Comparison of ENCODE assay signal across 1 cellular context in the genomic region with DNA sequence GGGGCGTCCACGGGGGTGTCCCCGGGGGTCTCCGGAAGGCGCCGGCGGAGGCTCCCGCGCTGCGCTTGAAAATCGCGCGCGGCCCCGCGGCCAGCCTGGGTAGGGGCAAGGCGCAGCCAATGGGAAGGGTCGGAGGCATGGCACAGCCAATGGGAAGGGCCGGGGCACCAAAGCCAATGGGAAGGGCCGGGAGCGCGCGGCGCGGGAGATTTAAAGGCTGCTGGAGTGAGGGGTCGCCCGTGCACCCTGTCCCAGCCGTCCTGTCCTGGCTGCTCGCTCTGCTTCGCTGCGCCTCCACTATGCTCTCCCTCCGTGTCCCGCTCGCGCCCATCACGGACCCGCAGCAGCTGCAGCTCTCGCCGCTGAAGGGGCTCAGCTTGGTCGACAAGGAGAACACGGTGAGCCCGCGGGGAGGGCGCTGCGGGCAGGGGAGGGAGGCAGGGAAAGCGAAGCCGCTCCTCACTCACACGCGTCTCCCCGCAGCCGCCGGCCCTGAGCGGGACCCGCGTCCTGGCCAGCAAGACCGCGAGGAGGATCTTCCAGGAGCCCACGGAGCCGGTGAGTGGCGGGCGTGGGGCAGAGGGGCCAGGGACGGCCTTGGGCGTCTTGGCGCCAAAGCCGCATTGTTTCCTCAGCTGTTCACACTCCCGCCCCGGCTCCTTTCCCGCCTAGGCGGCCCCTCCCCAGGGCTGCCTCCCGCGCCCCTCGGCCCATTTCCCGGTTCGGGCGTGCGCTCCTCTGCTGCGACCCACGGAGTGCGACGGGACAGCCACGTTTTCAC.
TF ChIP-seq lines count a peak whose summit lies in the region.

A gene (plus strand): TSS at position 240 of the 781 bp plus-strand sequence. CDS start 60 bp downstream, at position 300.

TF ChIP-seq in HepG2, 621 proteins besides CTCF, POLR2A, EP300 and RAD21 (continued from another document and continues in another):
- peak; percentile 76 for TF ChIP-seq AGO1 (IDR thresholded peaks at IDR 0.05; ENCODE audit: low read depth, low read length, poor library complexity, severe bottlenecking)
- no peak for TF ChIP-seq MBD4 (IDR thresholded peaks at IDR 0.05; ENCODE audit: borderline replicate concordance, low read length)
- TF ChIP-seq ZNF619 (CRISPR knock-in tag; IDR thresholded peaks at IDR 0.05) = no peak
- no peak for TF ChIP-seq ZBTB21 (CRISPR knock-in tag; IDR thresholded peaks at IDR 0.05)
- no peak for TF ChIP-seq GATAD2A (CRISPR knock-in tag; IDR thresholded peaks at IDR 0.05)
- no peak for TF ChIP-seq ZKSCAN8 (CRISPR knock-in tag; IDR thresholded peaks at IDR 0.05; ENCODE audit: borderline replicate concordance)
- TF ChIP-seq KLF16 (CRISPR knock-in tag; IDR thresholded peaks at IDR 0.05) = peak; percentile 69 to 84; a peak in 2 of 4 replicates
- TF ChIP-seq SOX6 (IDR thresholded peaks at IDR 0.05) = no peak
- TF ChIP-seq SOX6 (CRISPR knock-in tag; IDR thresholded peaks at IDR 0.05) = peak; percentile 60; the same call in 1 of the 2 replicates
- TF ChIP-seq ZFP62 (CRISPR knock-in tag; IDR thresholded peaks at IDR 0.05) = no peak
- TF ChIP-seq, protein P1, sequence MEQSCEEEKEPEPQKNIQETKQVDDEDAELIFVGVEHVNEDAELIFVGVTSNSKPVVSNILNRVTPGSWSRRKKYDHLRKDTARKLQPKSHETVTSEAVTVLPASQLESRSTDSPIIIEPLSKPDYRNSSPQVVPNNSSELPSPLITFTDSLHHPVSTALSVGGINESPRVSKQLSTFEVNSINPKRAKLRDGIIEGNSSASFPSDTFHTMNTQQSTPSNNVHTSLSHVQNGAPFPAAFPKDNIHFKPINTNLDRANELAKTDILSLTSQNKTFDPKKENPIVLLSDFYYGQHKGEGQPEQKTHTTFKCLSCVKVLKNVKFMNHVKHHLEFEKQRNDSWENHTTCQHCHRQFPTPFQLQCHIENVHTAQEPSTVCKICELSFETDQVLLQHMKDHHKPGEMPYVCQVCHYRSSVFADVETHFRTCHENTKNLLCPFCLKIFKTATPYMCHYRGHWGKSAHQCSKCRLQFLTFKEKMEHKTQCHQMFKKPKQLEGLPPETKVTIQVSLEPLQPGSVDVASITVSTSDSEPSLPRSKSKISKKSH (CRISPR knock-in tag; IDR thresholded peaks at IDR 0.05; ENCODE audit: borderline replicate concordance) = peak; percentile 90
- TF ChIP-seq, protein P2, sequence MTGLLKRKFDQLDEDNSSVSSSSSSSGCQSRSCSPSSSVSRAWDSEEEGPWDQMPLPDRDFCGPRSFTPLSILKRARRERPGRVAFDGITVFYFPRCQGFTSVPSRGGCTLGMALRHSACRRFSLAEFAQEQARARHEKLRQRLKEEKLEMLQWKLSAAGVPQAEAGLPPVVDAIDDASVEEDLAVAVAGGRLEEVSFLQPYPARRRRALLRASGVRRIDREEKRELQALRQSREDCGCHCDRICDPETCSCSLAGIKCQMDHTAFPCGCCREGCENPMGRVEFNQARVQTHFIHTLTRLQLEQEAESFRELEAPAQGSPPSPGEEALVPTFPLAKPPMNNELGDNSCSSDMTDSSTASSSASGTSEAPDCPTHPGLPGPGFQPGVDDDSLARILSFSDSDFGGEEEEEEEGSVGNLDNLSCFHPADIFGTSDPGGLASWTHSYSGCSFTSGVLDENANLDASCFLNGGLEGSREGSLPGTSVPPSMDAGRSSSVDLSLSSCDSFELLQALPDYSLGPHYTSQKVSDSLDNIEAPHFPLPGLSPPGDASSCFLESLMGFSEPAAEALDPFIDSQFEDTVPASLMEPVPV (CRISPR knock-in tag; IDR thresholded peaks at IDR 0.05) = peak; percentile 100
- peak; percentile 46; the same call in 1 of the 2 replicates for TF ChIP-seq ZNF263 (CRISPR knock-in tag; IDR thresholded peaks at IDR 0.05)
- no peak for TF ChIP-seq MLLT10 (CRISPR knock-in tag; IDR thresholded peaks at IDR 0.05)
- TF ChIP-seq FOSL1 (CRISPR knock-in tag; IDR thresholded peaks at IDR 0.05; ENCODE audit: borderline replicate concordance) = no peak
- peak; percentile 92; the same call in 1 of the 2 replicates for TF ChIP-seq ZNF44 (CRISPR knock-in tag; IDR thresholded peaks at IDR 0.05)
- no peak; the same call in 1 of the 2 replicates for TF ChIP-seq SUZ12 (IDR thresholded peaks at IDR 0.05; ENCODE audit: low read depth, low read length)
- TF ChIP-seq, protein P3, sequence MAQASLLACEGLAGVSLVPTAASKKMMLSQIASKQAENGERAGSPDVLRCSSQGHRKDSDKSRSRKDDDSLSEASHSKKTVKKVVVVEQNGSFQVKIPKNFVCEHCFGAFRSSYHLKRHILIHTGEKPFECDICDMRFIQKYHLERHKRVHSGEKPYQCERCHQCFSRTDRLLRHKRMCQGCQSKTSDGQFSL (CRISPR knock-in tag; IDR thresholded peaks at IDR 0.05) = peak; percentile 36; the same call in 1 of the 2 replicates
- peak; percentile 79; the same call in 1 of the 2 replicates for TF ChIP-seq ZNF367 (CRISPR knock-in tag; IDR thresholded peaks at IDR 0.05; ENCODE audit: borderline replicate concordance)
- TF ChIP-seq NFYB (CRISPR knock-in tag; IDR thresholded peaks at IDR 0.05) = peak; percentile 96
- TF ChIP-seq PHF5A (CRISPR knock-in tag; IDR thresholded peaks at IDR 0.05; ENCODE audit: low read depth, unreplicated experiment) = no peak
- TF ChIP-seq ZBTB8A (CRISPR knock-in tag; IDR thresholded peaks at IDR 0.05; ENCODE audit: borderline replicate concordance, low read depth) = no peak
- TF ChIP-seq ZNF274 (CRISPR knock-in tag; IDR thresholded peaks at IDR 0.05) = peak; percentile 88
- TF ChIP-seq, protein P4, sequence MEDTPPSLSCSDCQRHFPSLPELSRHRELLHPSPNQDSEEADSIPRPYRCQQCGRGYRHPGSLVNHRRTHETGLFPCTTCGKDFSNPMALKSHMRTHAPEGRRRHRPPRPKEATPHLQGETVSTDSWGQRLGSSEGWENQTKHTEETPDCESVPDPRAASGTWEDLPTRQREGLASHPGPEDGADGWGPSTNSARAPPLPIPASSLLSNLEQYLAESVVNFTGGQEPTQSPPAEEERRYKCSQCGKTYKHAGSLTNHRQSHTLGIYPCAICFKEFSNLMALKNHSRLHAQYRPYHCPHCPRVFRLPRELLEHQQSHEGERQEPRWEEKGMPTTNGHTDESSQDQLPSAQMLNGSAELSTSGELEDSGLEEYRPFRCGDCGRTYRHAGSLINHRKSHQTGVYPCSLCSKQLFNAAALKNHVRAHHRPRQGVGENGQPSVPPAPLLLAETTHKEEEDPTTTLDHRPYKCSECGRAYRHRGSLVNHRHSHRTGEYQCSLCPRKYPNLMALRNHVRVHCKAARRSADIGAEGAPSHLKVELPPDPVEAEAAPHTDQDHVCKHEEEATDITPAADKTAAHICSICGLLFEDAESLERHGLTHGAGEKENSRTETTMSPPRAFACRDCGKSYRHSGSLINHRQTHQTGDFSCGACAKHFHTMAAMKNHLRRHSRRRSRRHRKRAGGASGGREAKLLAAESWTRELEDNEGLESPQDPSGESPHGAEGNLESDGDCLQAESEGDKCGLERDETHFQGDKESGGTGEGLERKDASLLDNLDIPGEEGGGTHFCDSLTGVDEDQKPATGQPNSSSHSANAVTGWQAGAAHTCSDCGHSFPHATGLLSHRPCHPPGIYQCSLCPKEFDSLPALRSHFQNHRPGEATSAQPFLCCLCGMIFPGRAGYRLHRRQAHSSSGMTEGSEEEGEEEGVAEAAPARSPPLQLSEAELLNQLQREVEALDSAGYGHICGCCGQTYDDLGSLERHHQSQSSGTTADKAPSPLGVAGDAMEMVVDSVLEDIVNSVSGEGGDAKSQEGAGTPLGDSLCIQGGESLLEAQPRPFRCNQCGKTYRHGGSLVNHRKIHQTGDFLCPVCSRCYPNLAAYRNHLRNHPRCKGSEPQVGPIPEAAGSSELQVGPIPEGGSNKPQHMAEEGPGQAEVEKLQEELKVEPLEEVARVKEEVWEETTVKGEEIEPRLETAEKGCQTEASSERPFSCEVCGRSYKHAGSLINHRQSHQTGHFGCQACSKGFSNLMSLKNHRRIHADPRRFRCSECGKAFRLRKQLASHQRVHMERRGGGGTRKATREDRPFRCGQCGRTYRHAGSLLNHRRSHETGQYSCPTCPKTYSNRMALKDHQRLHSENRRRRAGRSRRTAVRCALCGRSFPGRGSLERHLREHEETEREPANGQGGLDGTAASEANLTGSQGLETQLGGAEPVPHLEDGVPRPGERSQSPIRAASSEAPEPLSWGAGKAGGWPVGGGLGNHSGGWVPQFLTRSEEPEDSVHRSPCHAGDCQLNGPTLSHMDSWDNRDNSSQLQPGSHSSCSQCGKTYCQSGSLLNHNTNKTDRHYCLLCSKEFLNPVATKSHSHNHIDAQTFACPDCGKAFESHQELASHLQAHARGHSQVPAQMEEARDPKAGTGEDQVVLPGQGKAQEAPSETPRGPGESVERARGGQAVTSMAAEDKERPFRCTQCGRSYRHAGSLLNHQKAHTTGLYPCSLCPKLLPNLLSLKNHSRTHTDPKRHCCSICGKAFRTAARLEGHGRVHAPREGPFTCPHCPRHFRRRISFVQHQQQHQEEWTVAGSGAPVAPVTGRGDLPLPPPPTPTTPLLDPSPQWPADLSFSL (CRISPR knock-in tag; IDR thresholded peaks at IDR 0.05) = no peak
- TF ChIP-seq KAT2B (IDR thresholded peaks at IDR 0.05; ENCODE audit: borderline replicate concordance, low read depth, low read length) = no peak
- peak; percentile 90 for TF ChIP-seq ZNF446 (CRISPR knock-in tag; IDR thresholded peaks at IDR 0.05)
- TF ChIP-seq, protein P5, sequence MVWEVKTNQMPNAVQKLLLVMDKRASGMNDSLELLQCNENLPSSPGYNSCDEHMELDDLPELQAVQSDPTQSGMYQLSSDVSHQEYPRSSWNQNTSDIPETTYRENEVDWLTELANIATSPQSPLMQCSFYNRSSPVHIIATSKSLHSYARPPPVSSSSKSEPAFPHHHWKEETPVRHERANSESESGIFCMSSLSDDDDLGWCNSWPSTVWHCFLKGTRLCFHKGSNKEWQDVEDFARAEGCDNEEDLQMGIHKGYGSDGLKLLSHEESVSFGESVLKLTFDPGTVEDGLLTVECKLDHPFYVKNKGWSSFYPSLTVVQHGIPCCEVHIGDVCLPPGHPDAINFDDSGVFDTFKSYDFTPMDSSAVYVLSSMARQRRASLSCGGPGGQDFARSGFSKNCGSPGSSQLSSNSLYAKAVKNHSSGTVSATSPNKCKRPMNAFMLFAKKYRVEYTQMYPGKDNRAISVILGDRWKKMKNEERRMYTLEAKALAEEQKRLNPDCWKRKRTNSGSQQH (CRISPR knock-in tag; IDR thresholded peaks at IDR 0.05; ENCODE audit: low read depth) = peak; percentile 100
- TF ChIP-seq JDP2 (CRISPR knock-in tag; IDR thresholded peaks at IDR 0.05; ENCODE audit: borderline replicate concordance) = peak; percentile 98
- TF ChIP-seq ZNF607 (CRISPR knock-in tag; IDR thresholded peaks at IDR 0.05; ENCODE audit: borderline replicate concordance) = peak; percentile 18; the same call in 1 of the 2 replicates
- TF ChIP-seq, protein P6, sequence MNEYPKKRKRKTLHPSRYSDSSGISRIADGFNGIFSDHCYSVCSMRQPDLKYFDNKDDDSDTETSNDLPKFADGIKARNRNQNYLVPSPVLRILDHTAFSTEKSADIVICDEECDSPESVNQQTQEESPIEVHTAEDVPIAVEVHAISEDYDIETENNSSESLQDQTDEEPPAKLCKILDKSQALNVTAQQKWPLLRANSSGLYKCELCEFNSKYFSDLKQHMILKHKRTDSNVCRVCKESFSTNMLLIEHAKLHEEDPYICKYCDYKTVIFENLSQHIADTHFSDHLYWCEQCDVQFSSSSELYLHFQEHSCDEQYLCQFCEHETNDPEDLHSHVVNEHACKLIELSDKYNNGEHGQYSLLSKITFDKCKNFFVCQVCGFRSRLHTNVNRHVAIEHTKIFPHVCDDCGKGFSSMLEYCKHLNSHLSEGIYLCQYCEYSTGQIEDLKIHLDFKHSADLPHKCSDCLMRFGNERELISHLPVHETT (CRISPR knock-in tag; conservative IDR thresholded peaks at IDR 0.05) = no peak
- TF ChIP-seq ZNF891 (CRISPR knock-in tag; IDR thresholded peaks at IDR 0.05) = peak; percentile 70
- TF ChIP-seq TAF15 (IDR thresholded peaks at IDR 0.05; ENCODE audit: low read depth, low read length, poor library complexity, severe bottlenecking) = no peak
- TF ChIP-seq, protein P7, sequence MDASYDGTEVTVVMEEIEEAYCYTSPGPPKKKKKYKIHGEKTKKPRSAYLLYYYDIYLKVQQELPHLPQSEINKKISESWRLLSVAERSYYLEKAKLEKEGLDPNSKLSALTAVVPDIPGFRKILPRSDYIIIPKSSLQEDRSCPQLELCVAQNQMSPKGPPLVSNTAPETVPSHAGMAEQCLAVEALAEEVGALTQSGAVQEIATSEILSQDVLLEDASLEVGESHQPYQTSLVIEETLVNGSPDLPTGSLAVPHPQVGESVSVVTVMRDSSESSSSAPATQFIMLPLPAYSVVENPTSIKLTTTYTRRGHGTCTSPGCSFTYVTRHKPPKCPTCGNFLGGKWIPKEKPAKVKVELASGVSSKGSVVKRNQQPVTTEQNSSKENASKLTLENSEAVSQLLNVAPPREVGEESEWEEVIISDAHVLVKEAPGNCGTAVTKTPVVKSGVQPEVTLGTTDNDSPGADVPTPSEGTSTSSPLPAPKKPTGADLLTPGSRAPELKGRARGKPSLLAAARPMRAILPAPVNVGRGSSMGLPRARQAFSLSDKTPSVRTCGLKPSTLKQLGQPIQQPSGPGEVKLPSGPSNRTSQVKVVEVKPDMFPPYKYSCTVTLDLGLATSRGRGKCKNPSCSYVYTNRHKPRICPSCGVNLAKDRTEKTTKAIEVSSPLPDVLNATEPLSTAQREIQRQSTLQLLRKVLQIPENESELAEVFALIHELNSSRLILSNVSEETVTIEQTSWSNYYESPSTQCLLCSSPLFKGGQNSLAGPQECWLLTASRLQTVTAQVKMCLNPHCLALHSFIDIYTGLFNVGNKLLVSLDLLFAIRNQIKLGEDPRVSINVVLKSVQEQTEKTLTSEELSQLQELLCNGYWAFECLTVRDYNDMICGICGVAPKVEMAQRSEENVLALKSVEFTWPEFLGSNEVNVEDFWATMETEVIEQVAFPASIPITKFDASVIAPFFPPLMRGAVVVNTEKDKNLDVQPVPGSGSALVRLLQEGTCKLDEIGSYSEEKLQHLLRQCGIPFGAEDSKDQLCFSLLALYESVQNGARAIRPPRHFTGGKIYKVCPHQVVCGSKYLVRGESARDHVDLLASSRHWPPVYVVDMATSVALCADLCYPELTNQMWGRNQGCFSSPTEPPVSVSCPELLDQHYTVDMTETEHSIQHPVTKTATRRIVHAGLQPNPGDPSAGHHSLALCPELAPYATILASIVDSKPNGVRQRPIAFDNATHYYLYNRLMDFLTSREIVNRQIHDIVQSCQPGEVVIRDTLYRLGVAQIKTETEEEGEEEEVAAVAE (CRISPR knock-in tag; IDR thresholded peaks at IDR 0.05; ENCODE audit: borderline replicate concordance) = no peak
- TF ChIP-seq ZNF124 (CRISPR knock-in tag; IDR thresholded peaks at IDR 0.05) = peak; percentile 89; the same call in 1 of the 2 replicates
- no peak for TF ChIP-seq SKI (IDR thresholded peaks at IDR 0.05; ENCODE audit: partially characterized antibody)
- 0 out of 2 replicates have a peak, but pooled peaks have one; percentile 15 for TF ChIP-seq BCL6 (CRISPR knock-in tag; IDR thresholded peaks at IDR 0.05)
